Comparison of ENCODE assay signal across 19 cellular contexts in the genomic region with DNA sequence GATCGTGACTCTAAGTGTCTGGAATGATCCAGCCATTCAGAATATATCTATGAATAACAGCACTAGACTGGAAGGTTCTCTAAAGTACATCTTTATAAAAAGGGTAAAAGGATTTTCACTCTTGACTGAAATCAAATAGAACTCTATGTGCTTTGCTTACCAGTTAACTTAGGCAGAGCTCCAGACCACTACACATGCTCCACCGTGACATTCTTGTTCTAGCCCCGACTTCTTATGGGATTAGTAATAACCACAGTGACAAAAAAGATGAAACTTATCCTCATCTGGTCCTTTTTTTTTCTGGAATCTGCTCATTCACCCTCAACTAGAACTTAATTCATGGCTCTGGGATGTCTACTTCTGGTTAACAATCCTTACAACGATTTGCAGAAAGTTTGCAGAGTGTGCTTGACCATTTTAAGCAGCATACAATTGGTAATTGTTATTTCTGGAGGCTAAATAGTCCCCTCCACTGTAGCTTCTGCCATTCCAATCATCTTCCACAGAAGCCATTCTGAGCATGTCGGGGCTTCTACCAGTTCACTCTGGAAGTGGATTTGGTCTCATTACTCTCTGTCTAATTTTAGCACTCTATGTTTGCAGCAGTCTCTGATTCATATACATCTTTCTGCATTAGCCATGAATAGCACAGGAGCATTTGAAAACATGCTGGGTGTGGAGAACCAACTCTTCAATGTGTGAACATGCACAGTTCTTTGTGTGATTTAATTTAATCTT.
"Had no signal": no experiment of that assay in that cellular context is flagged by ENCODE, and none has a peak within 500 bp of the region (broad histone marks: within the 10 kb centered on the region; RNA-seq: fewer than 3 reads in every experiment).

No MANE protein-coding gene starts in this region.

- H3K9me3 ChIP-seq: left ventricle myocardium inferior, neutrophil, suprapubic skin, tibial nerve had no signal

- H2AFZ ChIP-seq: parathyroid adenoma had no signal

- H3K36me3 ChIP-seq: cardiac muscle cell, left ventricle myocardium inferior, neutrophil, suprapubic skin, tibial nerve had no signal

- H3K27ac ChIP-seq: cardiac muscle cell, epithelial cell of prostate, left ventricle myocardium inferior, neutrophil, parathyroid adenoma, suprapubic skin, tibial nerve had no signal

- H3K9ac ChIP-seq: parathyroid adenoma had no signal

- DNase-seq: activated CD4-positive, alpha-beta T cell treated with anti-CD3 and anti-CD28 coated beads for 1 hour; activated gamma-delta T cell treated with Interleukin-2 at 50 U/mL for 16 hours; activated T-cell treated with anti-CD3 and anti-CD28 coated beads, Interleukin-2, amount 50 U/mL, for 1 hour; aorta; foreskin fibroblast; left ventricle myocardium inferior; right cardiac atrium; stimulated activated CD4-positive, alpha-beta T cell treated with anti-CD3 and anti-CD28 coated beads, Interleukin-1b, Interleukin-23, amount 100 ng/mL, for 48 hours; stimulated activated naive CD8-positive, alpha-beta T cell treated with anti-CD3 and anti-CD28 coated beads, Interleukin-15, amount 100 ng/mL, for 72 hours; T-helper 1 cell; T-helper 9 cell had no signal

- ATAC-seq: natural killer cell treated with Interleukin-12 subunit alpha and Interleukin-12 subunit beta and Interleukin-15 and Interleukin-18, amount 100 ng/mL, for 72 hours; right cardiac atrium; stimulated activated naive CD8-positive, alpha-beta T cell treated with anti-CD3 and anti-CD28 coated beads, Interleukin-15, amount 100 ng/mL, for 72 hours had no signal

- H3K27me3 ChIP-seq: cardiac muscle cell, neutrophil, suprapubic skin, tibial nerve had no signal

- H3K79me2 ChIP-seq: parathyroid adenoma had no signal

- H3K4me1 ChIP-seq: left ventricle myocardium inferior, parathyroid adenoma, suprapubic skin, tibial nerve had no signal

- H3K4me3 ChIP-seq: cardiac muscle cell, left ventricle myocardium inferior, skin epidermis, suprapubic skin, tibial nerve had no signal
